ENCODE assay signal across 19 cellular contexts in genomic region chr3:4707324-4707723, GRCh38.
"Had no signal": no experiment of that assay in that cellular context is flagged by ENCODE, and none has a peak within 500 bp of the region (broad histone marks: within the 10 kb centered on the region; RNA-seq: fewer than 3 reads in every experiment).

No MANE protein-coding gene starts in this region.

- H3K4me1 ChIP-seq: neural progenitor cell had no signal

- H3K27me3 ChIP-seq: neural progenitor cell, right lobe of liver, suprapubic skin, transverse colon, upper lobe of right lung, uterus had no signal

- H3K9me3 Mint-ChIP-seq: effector memory CD8-positive, alpha-beta T cell; nephron; neural progenitor cell had no signal

- H3K36me3 ChIP-seq: neural progenitor cell, right lobe of liver, transverse colon, uterus had no signal

- DNase-seq: cortex of kidney; effector memory CD8-positive, alpha-beta T cell; left ventricle myocardium superior; lower lobe of right lung; right lobe of liver; small intestine; stimulated activated CD4-positive, alpha-beta T cell treated with anti-CD3 and anti-CD28 coated beads, Interleukin-12 subunit alpha, Interleukin-12 subunit beta, amount 100 ng/mL, for 4 hours; stimulated activated CD4-positive, alpha-beta T cell treated with anti-CD3 and anti-CD28 coated beads, Interleukin-1b, Interleukin-23, amount 100 ng/mL, for 48 hours; stimulated activated CD4-positive, alpha-beta T cell treated with anti-CD3 and anti-CD28 coated beads, Interleukin-4, amount 100 ng/mL, for 1 hour; stimulated activated CD8-positive, alpha-beta memory T cell treated with anti-CD3 and anti-CD28 coated beads, Interleukin-4, amount 100 ng/mL, for 48 hours; stimulated activated naive CD4-positive, alpha-beta T cell treated with Interleukin-2 at 50 U/mL for 16 hours; transverse colon; upper lobe of right lung; uterus had no signal

- H3K9me3 ChIP-seq: lower lobe of right lung, suprapubic skin, transverse colon, upper lobe of right lung, uterus had no signal

- H3K4me3 Mint-ChIP-seq: effector memory CD8-positive, alpha-beta T cell; nephron; neural progenitor cell had no signal

- H3K27ac ChIP-seq: lower lobe of right lung, neural progenitor cell, parathyroid adenoma, right lobe of liver, suprapubic skin, transverse colon, upper lobe of right lung had no signal

- ATAC-seq: effector memory CD8-positive, alpha-beta T cell; left ventricle myocardium superior; lower lobe of right lung; right lobe of liver; upper lobe of right lung had no signal

- H3K27me3 Mint-ChIP-seq: effector memory CD8-positive, alpha-beta T cell had no signal

- H3K27ac Mint-ChIP-seq: progenitor cell of endocrine pancreas had no signal

- H3K4me3 ChIP-seq: lower lobe of right lung, neural progenitor cell, right lobe of liver, suprapubic skin, transverse colon, upper lobe of right lung, uterus had no signal
